9 cellular contexts compared by ENCODE assay signal in the genomic region with DNA sequence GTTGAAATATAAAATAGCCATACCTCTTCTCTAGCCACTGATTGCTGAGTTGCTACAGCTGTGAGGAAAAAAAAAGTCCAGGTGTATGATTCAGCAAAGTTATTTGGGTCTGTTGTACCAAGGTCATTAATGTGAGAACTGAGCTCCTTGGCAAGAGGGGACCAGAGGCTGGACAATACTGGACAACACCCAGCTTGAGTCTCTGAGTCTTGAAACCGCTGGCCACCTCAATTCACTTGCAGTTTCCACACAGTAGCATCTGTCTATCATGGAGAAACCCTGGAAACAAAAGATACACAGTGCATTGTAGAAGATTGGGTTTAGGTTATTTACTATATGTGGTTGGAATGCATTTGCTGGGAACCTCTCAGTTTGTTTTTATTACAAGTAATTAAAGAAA.
DNase-seq lines count a peak whose midpoint lies in the region; ATAC-seq, FAIRE-seq and TF ChIP-seq lines count a peak whose summit lies in the region.
"Had no signal": no experiment of that assay in that cellular context is flagged by ENCODE, and none has a peak within 500 bp of the region (broad histone marks: within the 10 kb centered on the region; RNA-seq: fewer than 3 reads in every experiment).

No MANE protein-coding gene starts in this region.

- CTCF ChIA-PET in activated naive CD4-positive, alpha-beta T cell treated with anti-CD3 and anti-CD28 coated beads, Interleukin-2, amount 10 ng/mL, durations not matched to agents 7 days and 5 days (lab: Charles Lee) = interaction anchor here (0.6 to 1.0 kb wide), 2 partner anchors 153 to 161 kb away, joined by 3 to 4 read pairs; no protein-coding TSS in a partner anchor
- CTCF ChIA-PET in WTC11 (lab: Charles Lee) = interaction anchor here (0.9 to 1.2 kb wide), 2 partner anchors 74 to 153 kb away, joined by 4 read pairs; no protein-coding TSS in a partner anchor

- H3K36me3 ChIP-seq in suprapubic skin (no peaks in the 10 kb centered on the region), small intestine (ENCODE audit: control insufficient read depth in 2 of 2, insufficient read depth in 2 of 2, low read length in 2 of 2) (no peaks in the 10 kb centered on the region)

- DNase-seq in activated naive CD4-positive, alpha-beta T cell treated with anti-CD3 and anti-CD28 coated beads, Interleukin-2, amount 10 ng/mL, durations not matched to agents 7 days and 5 days = no peak
- no peak for DNase-seq in activated naive CD4-positive, alpha-beta T cell treated with anti-CD3 and anti-CD28 coated beads, Interleukin-2, amount 50 U/mL, for 16 hours
- no peak for DNase-seq in WTC11 (ENCODE audit: low spot score)
- no peak for DNase-seq in left cardiac atrium
- no peak for DNase-seq in suprapubic skin (ENCODE audit: low spot score in 2 of 2)
- no peak for DNase-seq in small intestine

- H3K27me3 Mint-ChIP-seq in activated naive CD4-positive, alpha-beta T cell treated with anti-CD3 and anti-CD28 coated beads, Interleukin-2, amount 10 ng/mL, durations not matched to agents 7 days and 5 days = no peaks in the 10 kb centered on the region
- no peaks in the 10 kb centered on the region for H3K27me3 Mint-ChIP-seq in WTC11 (ENCODE audit: low read depth)

- peaks cover 40% of the 10 kb centered on the region for H3K4me1 ChIP-seq in suprapubic skin
- peaks cover 0 to 9% of the 10 kb centered on the region in 2 donors for H3K4me1 ChIP-seq in small intestine (ENCODE audit: control insufficient read depth in 2 of 2, insufficient read depth in 1 of 2, low read depth in 1 of 2, low read length in 1 of 2)

- H3K27me3 ChIP-seq in suprapubic skin = no peaks in the 10 kb centered on the region
- H3K27me3 ChIP-seq in small intestine (ENCODE audit: control insufficient read depth in 2 of 2, insufficient read depth in 2 of 2, low read length in 2 of 2) = no peaks in the 10 kb centered on the region

- no peak overlapping the region for H3K4me3 Mint-ChIP-seq in activated naive CD4-positive, alpha-beta T cell treated with anti-CD3 and anti-CD28 coated beads, Interleukin-2, amount 10 ng/mL, durations not matched to agents 7 days and 5 days
- H3K4me3 Mint-ChIP-seq in WTC11 = no peak overlapping the region

- H3K27ac ChIP-seq in suprapubic skin = peak overlapping the region; percentile 76
- H3K27ac ChIP-seq in small intestine (ENCODE audit: low read depth in 1 of 2, low read length in 1 of 2) = peak overlapping the region in 1 of 2 donors; percentile 36

- H3K4me3 ChIP-seq in suprapubic skin = no peak overlapping the region
- H3K4me3 ChIP-seq in small intestine (ENCODE audit: low read depth in 1 of 2, low read length in 2 of 2) = no peak overlapping the region

- no peaks in the 10 kb centered on the region for H3K9me3 ChIP-seq in suprapubic skin
- no peaks in the 10 kb centered on the region for H3K9me3 ChIP-seq in small intestine (ENCODE audit: control insufficient read depth, low read depth)

- intact Hi-C loops in left cardiac atrium (cut with DNase I) = no loop called here

- peaks cover 1% of the 10 kb centered on the region for H3K36me3 Mint-ChIP-seq in activated naive CD4-positive, alpha-beta T cell treated with anti-CD3 and anti-CD28 coated beads, Interleukin-2, amount 10 ng/mL, durations not matched to agents 7 days and 5 days
- H3K36me3 Mint-ChIP-seq in WTC11 = peaks cover 3% of the 10 kb centered on the region; the same call in 1 of the 2 replicates

- TF ChIP-seq CTCF in WTC11 (IDR thresholded peaks at IDR 0.05) = no peak
- TF ChIP-seq CTCF in suprapubic skin (IDR thresholded peaks at IDR 0.05) = no peak

- 56% methylated on average over 1 of the region's 1 CpG for WGBS in suprapubic skin
- 66 to 83% (median 73%) methylated on average over 1 of the region's 1 CpG for WGBS in small intestine, 3 donors

- no peak for TF ChIP-seq POLR2A in suprapubic skin (IDR thresholded peaks at IDR 0.05)

- no peak for TF ChIP-seq EP300 in suprapubic skin (IDR thresholded peaks at IDR 0.05)

- H3K4me1 Mint-ChIP-seq in activated naive CD4-positive, alpha-beta T cell treated with anti-CD3 and anti-CD28 coated beads, Interleukin-2, amount 10 ng/mL, durations not matched to agents 7 days and 5 days = peaks cover 38% of the 10 kb centered on the region
- H3K4me1 Mint-ChIP-seq in WTC11 = peaks cover 50% of the 10 kb centered on the region

- peak overlapping the region; percentile 53 for H3K27ac Mint-ChIP-seq in activated naive CD4-positive, alpha-beta T cell treated with anti-CD3 and anti-CD28 coated beads, Interleukin-2, amount 10 ng/mL, durations not matched to agents 7 days and 5 days
- H3K27ac Mint-ChIP-seq in WTC11 = peak overlapping the region; percentile 87

- POLR2A ChIA-PET in WTC11 (lab: Charles Lee) = no interaction called here

- ATAC-seq in WTC11 = no peak
- ATAC-seq in left cardiac atrium = peak; percentile 56 to 60
- no peak for ATAC-seq in GM18861 (IDR thresholded peaks at IDR 0.05; ENCODE audit: unreplicated experiment)
- no peak for ATAC-seq in HG03280 (IDR thresholded peaks at IDR 0.05; ENCODE audit: unreplicated experiment)

- FAIRE-seq in small intestine (lab: Jason Lieb, UNC) = no peak
- FAIRE-seq: D721Med had no signal

- no peaks in the 10 kb centered on the region for H3K9me3 Mint-ChIP-seq in activated naive CD4-positive, alpha-beta T cell treated with anti-CD3 and anti-CD28 coated beads, Interleukin-2, amount 10 ng/mL, durations not matched to agents 7 days and 5 days
- H3K9me3 Mint-ChIP-seq in WTC11 = no peaks in the 10 kb centered on the region; the same call in 1 of the 2 replicates

TF ChIP-seq in WTC11, 78 proteins besides CTCF, POLR2A, EP300 and RAD21 (continues in another document):
- no peak for TF ChIP-seq GRHL2 (CRISPR knock-in tag; IDR thresholded peaks at IDR 0.05; ENCODE audit: insufficient replicate concordance, severe bottlenecking)
- TF ChIP-seq FOXJ3 (CRISPR knock-in tag; IDR thresholded peaks at IDR 0.05; ENCODE audit: borderline replicate concordance) = no peak
- TF ChIP-seq TEAD1 (CRISPR knock-in tag; IDR thresholded peaks at IDR 0.05) = no peak
- TF ChIP-seq ZNF423 (CRISPR knock-in tag; IDR thresholded peaks at IDR 0.05) = no peak
- no peak for TF ChIP-seq PRRX2 (CRISPR knock-in tag; IDR thresholded peaks at IDR 0.05)
- TF ChIP-seq ZNF396 (CRISPR knock-in tag; IDR thresholded peaks at IDR 0.05; ENCODE audit: borderline replicate concordance) = no peak
- TF ChIP-seq, protein P1, sequence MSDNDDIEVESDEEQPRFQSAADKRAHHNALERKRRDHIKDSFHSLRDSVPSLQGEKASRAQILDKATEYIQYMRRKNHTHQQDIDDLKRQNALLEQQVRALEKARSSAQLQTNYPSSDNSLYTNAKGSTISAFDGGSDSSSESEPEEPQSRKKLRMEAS (CRISPR knock-in tag; IDR thresholded peaks at IDR 0.05) = no peak
- TF ChIP-seq, protein P2, sequence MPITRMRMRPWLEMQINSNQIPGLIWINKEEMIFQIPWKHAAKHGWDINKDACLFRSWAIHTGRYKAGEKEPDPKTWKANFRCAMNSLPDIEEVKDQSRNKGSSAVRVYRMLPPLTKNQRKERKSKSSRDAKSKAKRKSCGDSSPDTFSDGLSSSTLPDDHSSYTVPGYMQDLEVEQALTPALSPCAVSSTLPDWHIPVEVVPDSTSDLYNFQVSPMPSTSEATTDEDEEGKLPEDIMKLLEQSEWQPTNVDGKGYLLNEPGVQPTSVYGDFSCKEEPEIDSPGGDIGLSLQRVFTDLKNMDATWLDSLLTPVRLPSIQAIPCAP (CRISPR knock-in tag; IDR thresholded peaks at IDR 0.05) = no peak
- TF ChIP-seq, protein P3, sequence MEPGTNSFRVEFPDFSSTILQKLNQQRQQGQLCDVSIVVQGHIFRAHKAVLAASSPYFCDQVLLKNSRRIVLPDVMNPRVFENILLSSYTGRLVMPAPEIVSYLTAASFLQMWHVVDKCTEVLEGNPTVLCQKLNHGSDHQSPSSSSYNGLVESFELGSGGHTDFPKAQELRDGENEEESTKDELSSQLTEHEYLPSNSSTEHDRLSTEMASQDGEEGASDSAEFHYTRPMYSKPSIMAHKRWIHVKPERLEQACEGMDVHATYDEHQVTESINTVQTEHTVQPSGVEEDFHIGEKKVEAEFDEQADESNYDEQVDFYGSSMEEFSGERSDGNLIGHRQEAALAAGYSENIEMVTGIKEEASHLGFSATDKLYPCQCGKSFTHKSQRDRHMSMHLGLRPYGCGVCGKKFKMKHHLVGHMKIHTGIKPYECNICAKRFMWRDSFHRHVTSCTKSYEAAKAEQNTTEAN (CRISPR knock-in tag; IDR thresholded peaks at IDR 0.05) = no peak
- TF ChIP-seq, protein P4, sequence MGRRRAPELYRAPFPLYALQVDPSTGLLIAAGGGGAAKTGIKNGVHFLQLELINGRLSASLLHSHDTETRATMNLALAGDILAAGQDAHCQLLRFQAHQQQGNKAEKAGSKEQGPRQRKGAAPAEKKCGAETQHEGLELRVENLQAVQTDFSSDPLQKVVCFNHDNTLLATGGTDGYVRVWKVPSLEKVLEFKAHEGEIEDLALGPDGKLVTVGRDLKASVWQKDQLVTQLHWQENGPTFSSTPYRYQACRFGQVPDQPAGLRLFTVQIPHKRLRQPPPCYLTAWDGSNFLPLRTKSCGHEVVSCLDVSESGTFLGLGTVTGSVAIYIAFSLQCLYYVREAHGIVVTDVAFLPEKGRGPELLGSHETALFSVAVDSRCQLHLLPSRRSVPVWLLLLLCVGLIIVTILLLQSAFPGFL (CRISPR knock-in tag; IDR thresholded peaks at IDR 0.05; ENCODE audit: borderline replicate concordance) = no peak
- no peak for TF ChIP-seq TEAD4 (CRISPR knock-in tag; IDR thresholded peaks at IDR 0.05)
- no peak for TF ChIP-seq ZNF671 (CRISPR knock-in tag; IDR thresholded peaks at IDR 0.05)
- TF ChIP-seq, protein P5, sequence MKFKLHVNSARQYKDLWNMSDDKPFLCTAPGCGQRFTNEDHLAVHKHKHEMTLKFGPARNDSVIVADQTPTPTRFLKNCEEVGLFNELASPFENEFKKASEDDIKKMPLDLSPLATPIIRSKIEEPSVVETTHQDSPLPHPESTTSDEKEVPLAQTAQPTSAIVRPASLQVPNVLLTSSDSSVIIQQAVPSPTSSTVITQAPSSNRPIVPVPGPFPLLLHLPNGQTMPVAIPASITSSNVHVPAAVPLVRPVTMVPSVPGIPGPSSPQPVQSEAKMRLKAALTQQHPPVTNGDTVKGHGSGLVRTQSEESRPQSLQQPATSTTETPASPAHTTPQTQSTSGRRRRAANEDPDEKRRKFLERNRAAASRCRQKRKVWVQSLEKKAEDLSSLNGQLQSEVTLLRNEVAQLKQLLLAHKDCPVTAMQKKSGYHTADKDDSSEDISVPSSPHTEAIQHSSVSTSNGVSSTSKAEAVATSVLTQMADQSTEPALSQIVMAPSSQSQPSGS (CRISPR knock-in tag; IDR thresholded peaks at IDR 0.05; ENCODE audit: borderline replicate concordance, low read depth) = no peak
- TF ChIP-seq NR1H2 (CRISPR knock-in tag; IDR thresholded peaks at IDR 0.05) = no peak

Comparison
In these comparisons a context has a peak if more than half of its experiments do, and no peak if none do; other contexts are left out.
1. ATAC-seq: peak in left cardiac atrium (2 of 2); none in WTC11 (single experiment), GM18861 (single experiment) and HG03280 (single experiment).